In the genomic region with DNA sequence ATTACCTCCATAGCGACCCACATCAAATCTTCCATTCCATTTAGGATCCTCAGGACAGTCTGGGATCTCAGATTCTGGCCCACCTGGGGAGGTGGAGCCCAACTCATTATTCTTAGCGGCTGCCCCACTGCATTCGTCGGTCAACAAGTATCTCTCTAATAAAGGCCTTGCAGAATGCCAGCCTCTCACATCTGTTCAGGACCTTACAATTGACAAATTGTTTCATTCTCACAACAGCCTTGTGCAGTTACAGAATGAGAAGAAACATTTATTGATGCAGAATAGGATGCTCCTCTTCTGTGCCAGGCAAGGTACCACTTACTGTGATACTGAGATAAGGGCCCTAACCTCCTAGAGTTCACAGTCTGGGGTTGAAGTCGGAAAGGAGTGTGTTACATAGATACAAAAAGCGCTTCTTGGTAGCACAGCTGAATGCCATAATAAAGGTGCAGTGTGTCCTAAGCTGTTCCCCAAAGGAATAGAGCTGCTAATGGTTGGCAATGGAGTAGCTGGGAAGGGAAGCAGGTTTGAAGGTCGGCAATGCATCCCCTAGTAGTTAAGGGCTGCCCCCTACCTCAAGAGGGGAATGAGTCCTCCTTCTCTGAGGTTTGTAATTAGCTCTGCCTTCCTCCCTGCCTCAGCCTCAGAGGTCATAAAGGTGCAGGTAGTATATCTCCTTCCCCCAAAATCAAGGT, we compare ENCODE assay signal across 21 cellular contexts. TPM values are rescaled to one million over a fixed set of nuclear protein-coding genes. Genes with fewer than 3 reads are reported as not detected.
"Had no signal": no experiment of that assay in that cellular context is flagged by ENCODE, and none has a peak within 500 bp of the region (broad histone marks: within the 10 kb centered on the region; RNA-seq: fewer than 3 reads in every experiment).

No MANE protein-coding gene starts in this region.

- H3K36me3 Mint-ChIP-seq: memory B cell; naive B cell; stimulated activated memory B cell treated with anti-CD40 and anti-IgM and Interleukin-4, amounts not matched to agents 10 μg/mL and 1 μg/mL and 100 μg/mL, for 72 hours had no signal

- H3K9me3 ChIP-seq: ascending aorta, mucosa of descending colon, neutrophil, sigmoid colon, spleen, thyroid gland had no signal

- H3K79me2 ChIP-seq: parathyroid adenoma had no signal

- H3K9ac ChIP-seq: parathyroid adenoma had no signal

- H3K4me3 ChIP-seq: ascending aorta, mucosa of descending colon, sigmoid colon, spleen, thyroid gland had no signal

- H2AFZ ChIP-seq: parathyroid adenoma had no signal

- ATAC-seq: left ventricle myocardium superior; stimulated activated memory B cell treated with anti-CD40 and anti-IgM and Interleukin-4, amounts not matched to agents 10 μg/mL and 1 μg/mL and 100 μg/mL, for 72 hours had no signal

- H3K9me3 Mint-ChIP-seq: activated T-cell treated with anti-CD3 and anti-CD28 coated beads, Interleukin-2, amount 50 U/mL, for 72 hours; effector memory CD8-positive, alpha-beta T cell; memory B cell; naive B cell; stimulated activated memory B cell treated with anti-CD40 and anti-IgM and Interleukin-4, amounts not matched to agents 10 μg/mL and 1 μg/mL and 100 μg/mL, for 72 hours had no signal

- H3K27ac Mint-ChIP-seq: activated T-cell treated with anti-CD3 and anti-CD28 coated beads, Interleukin-2, amount 50 U/mL, for 72 hours; effector memory CD8-positive, alpha-beta T cell; memory B cell; stimulated activated memory B cell treated with anti-CD40 and anti-IgM and Interleukin-4, amounts not matched to agents 10 μg/mL and 1 μg/mL and 100 μg/mL, for 72 hours had no signal

- DNase-seq: spleen had no signal

- H3K27me3 ChIP-seq: ascending aorta, sigmoid colon, thyroid gland had no signal

- H3K27ac ChIP-seq: ascending aorta, epithelial cell of prostate, neutrophil, parathyroid adenoma, spleen, thyroid gland, VCaP had no signal

- H3K4me3 Mint-ChIP-seq: activated T-cell treated with anti-CD3 and anti-CD28 coated beads, Interleukin-2, amount 50 U/mL, for 72 hours; effector memory CD8-positive, alpha-beta T cell; memory B cell; stimulated activated memory B cell treated with anti-CD40 and anti-IgM and Interleukin-4, amounts not matched to agents 10 μg/mL and 1 μg/mL and 100 μg/mL, for 72 hours had no signal

- H3K36me3 ChIP-seq: ascending aorta, neutrophil, sigmoid colon, spleen, thyroid gland had no signal

RNA-seq across cellular contexts. Expression of a gene that starts 32.6 kb away (rescaled TPM):
- total RNA-seq: activated T-cell treated with anti-CD3 and anti-CD28 coated beads, Interleukin-2, amount 50 U/mL, for 72 hours; ascending aorta; bronchial epithelial cell; cerebellum; dermis blood vessel endothelial cell; kidney epithelial cell; left ventricle myocardium superior; renal cortical epithelial cell; sigmoid colon; spleen; thyroid gland; urinary bladder had no signal
- polyA plus RNA-seq: sigmoid colon, spleen, urinary bladder had no signal

RNA-seq across cellular contexts. Expression of a gene that starts 44.1 kb away (rescaled TPM):
- total RNA-seq: activated T-cell treated with anti-CD3 and anti-CD28 coated beads, Interleukin-2, amount 50 U/mL, for 72 hours; ascending aorta; cerebellum; dermis blood vessel endothelial cell; kidney epithelial cell; left ventricle myocardium superior; renal cortical epithelial cell; spleen; urinary bladder had no signal
- polyA plus RNA-seq: spleen, urinary bladder had no signal
